17 cellular contexts compared by ENCODE assay signal in the genomic region with DNA sequence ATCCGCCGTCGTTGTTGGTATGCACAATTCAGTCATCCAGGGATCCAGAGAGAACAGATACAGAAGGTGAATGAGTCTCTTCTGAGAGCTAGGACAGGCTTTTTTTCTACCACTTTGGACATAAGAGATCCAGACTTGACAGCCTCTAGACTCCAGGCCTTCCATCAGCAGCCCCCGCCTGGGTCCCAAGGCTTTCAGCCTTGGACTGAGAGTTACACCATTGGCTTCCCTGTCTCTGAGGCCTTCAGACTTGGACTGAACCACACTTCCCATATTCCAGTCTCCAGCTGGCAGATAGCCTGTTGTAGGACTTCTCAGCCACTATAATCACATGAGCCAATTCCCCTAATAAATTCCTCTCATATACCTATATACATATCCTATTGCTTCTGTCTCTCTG.
DNase-seq lines count a peak whose midpoint lies in the region; ATAC-seq lines count a peak whose summit lies in the region.
"Had no signal": no experiment of that assay in that cellular context is flagged by ENCODE, and none has a peak within 500 bp of the region (broad histone marks: within the 10 kb centered on the region; RNA-seq: fewer than 3 reads in every experiment).

No MANE protein-coding gene starts in this region.

- DNase-seq in activated CD4-positive, alpha-beta T cell treated with anti-CD3 and anti-CD28 coated beads, Interleukin-2, amount 10 ng/mL, durations not matched to agents 24 days and 14 days: peak; percentile 33
- DNase-seq in activated CD4-positive, alpha-beta T cell treated with anti-CD3 and anti-CD28 coated beads for 36 hours: no peak
- DNase-seq in right cardiac atrium (no peak), Right ventricle myocardium inferior (ENCODE audit: missing footprints) (no peak)
- DNase-seq in effector memory CD4-positive, alpha-beta T cell: no peak
- DNase-seq: AML-193; Caco-2; Calu3; CD4-positive, alpha-beta T cell; CD8-positive, alpha-beta T cell; DMS79 treated with DMSO at 0.1 percent for 48 hours; GF-D8 had no signal

- 88% methylated on average over 4 of the region's 4 CpGs for WGBS in right cardiac atrium

- H3K4me3 ChIP-seq in right cardiac atrium (ENCODE audit: low read length): no peak overlapping the region
- no peak overlapping the region for H3K4me3 ChIP-seq in effector memory CD4-positive, alpha-beta T cell (ENCODE audit: insufficient read depth, low read depth, low read length, poor library complexity, severe bottlenecking)
- H3K4me3 ChIP-seq: A549; BLaER1 treated with 17β-estradiol and CSF1 and Interleukin-3, amounts not matched to agents 10 nM and 100 nM had no signal

- H3K36me3 ChIP-seq in effector memory CD4-positive, alpha-beta T cell (ENCODE audit: control insufficient read depth, insufficient read depth, low read length): no peaks in the 10 kb centered on the region
- H3K36me3 ChIP-seq: BLaER1 treated with 17β-estradiol and CSF1 and Interleukin-3, amounts not matched to agents 10 nM and 100 nM had no signal

- H3K4me1 ChIP-seq in right cardiac atrium (ENCODE audit: control insufficient read depth, insufficient read depth, low read length): no peaks in the 10 kb centered on the region
- no peaks in the 10 kb centered on the region for H3K4me1 ChIP-seq in effector memory CD4-positive, alpha-beta T cell (ENCODE audit: control insufficient read depth, insufficient read depth, low read length, poor library complexity, severe bottlenecking)
- H3K4me1 ChIP-seq: A549; BLaER1 treated with 17β-estradiol and CSF1 and Interleukin-3, amounts not matched to agents 10 nM and 100 nM; Caco-2 had no signal

- H3K27me3 ChIP-seq in right cardiac atrium (ENCODE audit: control insufficient read depth, insufficient read depth): no peaks in the 10 kb centered on the region
- H3K27me3 ChIP-seq in effector memory CD4-positive, alpha-beta T cell (replicated peaks; ENCODE audit: control insufficient read depth, insufficient read depth, low read length, poor library complexity, severe bottlenecking): no peaks in the 10 kb centered on the region
- H3K27me3 ChIP-seq: BLaER1 treated with 17β-estradiol and CSF1 and Interleukin-3, amounts not matched to agents 10 nM and 100 nM had no signal

- no peaks in the 10 kb centered on the region for H3K36me3 Mint-ChIP-seq in activated CD4-positive, alpha-beta T cell treated with anti-CD3 and anti-CD28 coated beads, Interleukin-2, amount 10 ng/mL, durations not matched to agents 24 days and 14 days (ENCODE audit: low read depth)
- no peaks in the 10 kb centered on the region for H3K36me3 Mint-ChIP-seq in activated CD4-positive, alpha-beta T cell treated with anti-CD3 and anti-CD28 coated beads for 36 hours (ENCODE audit: low read depth)
- H3K36me3 Mint-ChIP-seq: CD8-positive, alpha-beta T cell had no signal

- intact Hi-C loops in activated CD4-positive, alpha-beta T cell treated with anti-CD3 and anti-CD28 coated beads, Interleukin-2, amount 10 ng/mL, durations not matched to agents 24 days and 14 days (cut with micrococcal nuclease): no loop called here
- intact Hi-C loops in activated CD4-positive, alpha-beta T cell treated with anti-CD3 and anti-CD28 coated beads for 36 hours (cut with DNase I, micrococcal nuclease): no loop called here
- intact Hi-C loops in right cardiac atrium (cut with DNase I): no loop called here
- intact Hi-C loops in Right ventricle myocardium inferior (cut with DNase I): no loop called here

- POLR2A ChIA-PET in activated CD4-positive, alpha-beta T cell treated with anti-CD3 and anti-CD28 coated beads for 36 hours (lab: Charles Lee): no interaction called here

- no peak overlapping the region for H3K4me3 Mint-ChIP-seq in activated CD4-positive, alpha-beta T cell treated with anti-CD3 and anti-CD28 coated beads, Interleukin-2, amount 10 ng/mL, durations not matched to agents 24 days and 14 days
- H3K4me3 Mint-ChIP-seq in activated CD4-positive, alpha-beta T cell treated with anti-CD3 and anti-CD28 coated beads for 36 hours: no peak overlapping the region
- H3K4me3 Mint-ChIP-seq: B cell; CD4-positive, alpha-beta T cell; CD8-positive, alpha-beta T cell had no signal

- peaks cover 32% of the 10 kb centered on the region for H3K27me3 Mint-ChIP-seq in activated CD4-positive, alpha-beta T cell treated with anti-CD3 and anti-CD28 coated beads, Interleukin-2, amount 10 ng/mL, durations not matched to agents 24 days and 14 days
- H3K27me3 Mint-ChIP-seq in activated CD4-positive, alpha-beta T cell treated with anti-CD3 and anti-CD28 coated beads for 36 hours: peaks cover 7% of the 10 kb centered on the region

- H3K27ac Mint-ChIP-seq in activated CD4-positive, alpha-beta T cell treated with anti-CD3 and anti-CD28 coated beads, Interleukin-2, amount 10 ng/mL, durations not matched to agents 24 days and 14 days: no peak overlapping the region
- no peak overlapping the region for H3K27ac Mint-ChIP-seq in activated CD4-positive, alpha-beta T cell treated with anti-CD3 and anti-CD28 coated beads for 36 hours
- H3K27ac Mint-ChIP-seq: B cell; CD4-positive, alpha-beta T cell; CD8-positive, alpha-beta T cell had no signal

- no peaks in the 10 kb centered on the region for H3K9me3 Mint-ChIP-seq in activated CD4-positive, alpha-beta T cell treated with anti-CD3 and anti-CD28 coated beads, Interleukin-2, amount 10 ng/mL, durations not matched to agents 24 days and 14 days
- peaks cover 6% of the 10 kb centered on the region for H3K9me3 Mint-ChIP-seq in activated CD4-positive, alpha-beta T cell treated with anti-CD3 and anti-CD28 coated beads for 36 hours (ENCODE audit: low read depth)

- no peaks in the 10 kb centered on the region for H3K9me3 ChIP-seq in right cardiac atrium (ENCODE audit: control insufficient read depth, low read length)
- H3K9me3 ChIP-seq in effector memory CD4-positive, alpha-beta T cell (ENCODE audit: control insufficient read depth, low read length): no peaks in the 10 kb centered on the region

- CTCF ChIA-PET in activated CD4-positive, alpha-beta T cell treated with anti-CD3 and anti-CD28 coated beads for 36 hours (lab: Charles Lee): no interaction called here

- H3K4me1 Mint-ChIP-seq in activated CD4-positive, alpha-beta T cell treated with anti-CD3 and anti-CD28 coated beads, Interleukin-2, amount 10 ng/mL, durations not matched to agents 24 days and 14 days: no peaks in the 10 kb centered on the region
- H3K4me1 Mint-ChIP-seq in activated CD4-positive, alpha-beta T cell treated with anti-CD3 and anti-CD28 coated beads for 36 hours: no peaks in the 10 kb centered on the region
- H3K4me1 Mint-ChIP-seq: B cell had no signal

- no peak for ATAC-seq in activated CD4-positive, alpha-beta T cell treated with anti-CD3 and anti-CD28 coated beads for 36 hours
- ATAC-seq in right cardiac atrium: peak; percentile 57 to 72
- no peak for ATAC-seq in Right ventricle myocardium inferior
- ATAC-seq: A549; CD8-positive, alpha-beta T cell had no signal

- H3K27ac ChIP-seq in right cardiac atrium (ENCODE audit: low read length): no peak overlapping the region
- no peak overlapping the region for H3K27ac ChIP-seq in effector memory CD4-positive, alpha-beta T cell (ENCODE audit: insufficient read depth, low read length, poor library complexity, severe bottlenecking)
- H3K27ac ChIP-seq: 22Rv1; A549; BLaER1 treated with 17β-estradiol and CSF1 and Interleukin-3, amounts not matched to agents 10 nM and 100 nM; C4-2B had no signal

Comparison
In these comparisons a context has a peak if more than half of its experiments do, and no peak if none do; other contexts are left out.
1. ATAC-seq: peak in right cardiac atrium (2 of 2); none in activated CD4-positive, alpha-beta T cell treated with anti-CD3 and anti-CD28 coated beads for 36 hours (single experiment) and Right ventricle myocardium inferior (single experiment).